ENCODE assay signal across 14 cellular contexts in genomic region chr3:66625464-66626216, GRCh38.
"Had no signal": no experiment of that assay in that cellular context is flagged by ENCODE, and none has a peak within 500 bp of the region (broad histone marks: within the 10 kb centered on the region; RNA-seq: fewer than 3 reads in every experiment).

No MANE protein-coding gene starts in this region.

- H3K4me3 Mint-ChIP-seq: activated CD4-positive, alpha-beta memory T cell treated with anti-CD3 and anti-CD28 coated beads for 36 hours; activated naive CD8-positive, alpha-beta T cell treated with anti-CD3 and anti-CD28 coated beads for 36 hours; memory B cell; natural killer cell; stimulated activated naive CD8-positive, alpha-beta T cell treated with anti-CD3 and anti-CD28 coated beads, Interleukin-15, Interleukin-2, amounts not matched to agents 100 ng/mL and 50 ng/mL, for 24 hours; T-helper 2 cell treated with Interferon-gamma antibody and Interleukin-4, amounts not matched to agents 5 μg/mL and 100 μg/mL, for 36 hours had no signal

- H3K36me3 Mint-ChIP-seq: activated CD4-positive, alpha-beta memory T cell treated with anti-CD3 and anti-CD28 coated beads for 36 hours; activated naive CD8-positive, alpha-beta T cell treated with anti-CD3 and anti-CD28 coated beads for 36 hours; memory B cell; natural killer cell had no signal

- DNase-seq: activated CD4-positive, alpha-beta memory T cell treated with anti-CD3 and anti-CD28 coated beads for 36 hours; activated CD4-positive, alpha-beta T cell treated with anti-CD3 and anti-CD28 coated beads for 1 hour; activated gamma-delta T cell; activated naive CD8-positive, alpha-beta T cell treated with anti-CD3 and anti-CD28 coated beads for 36 hours; activated T-cell treated with anti-CD3 and anti-CD28 coated beads, Interleukin-2, amount 50 U/mL, for 48 hours; cerebellar nuclear complex; dermis blood vessel endothelial cell; glutamatergic neuron; natural killer cell; stimulated activated CD4-positive, alpha-beta T cell treated with anti-CD3 and anti-CD28 coated beads, Interleukin-4, amount 100 ng/mL, for 24 hours; testis had no signal

- ATAC-seq: natural killer cell had no signal

- H3K27me3 ChIP-seq: testis had no signal

- H3K9me3 Mint-ChIP-seq: activated CD4-positive, alpha-beta memory T cell treated with anti-CD3 and anti-CD28 coated beads for 36 hours; activated naive CD8-positive, alpha-beta T cell treated with anti-CD3 and anti-CD28 coated beads for 36 hours; memory B cell; natural killer cell; stimulated activated naive CD8-positive, alpha-beta T cell treated with anti-CD3 and anti-CD28 coated beads, Interleukin-15, Interleukin-2, amounts not matched to agents 100 ng/mL and 50 ng/mL, for 24 hours; T-helper 2 cell treated with Interferon-gamma antibody and Interleukin-4, amounts not matched to agents 5 μg/mL and 100 μg/mL, for 36 hours had no signal

- H3K4me1 Mint-ChIP-seq: activated naive CD8-positive, alpha-beta T cell treated with anti-CD3 and anti-CD28 coated beads for 36 hours; memory B cell; natural killer cell had no signal

- H3K9me3 ChIP-seq: testis had no signal

- H3K27ac ChIP-seq: testis had no signal

- H3K27ac Mint-ChIP-seq: activated CD4-positive, alpha-beta memory T cell treated with anti-CD3 and anti-CD28 coated beads for 36 hours; activated naive CD8-positive, alpha-beta T cell treated with anti-CD3 and anti-CD28 coated beads for 36 hours; memory B cell; natural killer cell; stimulated activated naive CD8-positive, alpha-beta T cell treated with anti-CD3 and anti-CD28 coated beads, Interleukin-15, Interleukin-2, amounts not matched to agents 100 ng/mL and 50 ng/mL, for 24 hours; T-helper 2 cell treated with Interferon-gamma antibody and Interleukin-4, amounts not matched to agents 5 μg/mL and 100 μg/mL, for 36 hours had no signal

- H3K4me3 ChIP-seq: testis had no signal

- H3K27me3 Mint-ChIP-seq: activated CD4-positive, alpha-beta memory T cell treated with anti-CD3 and anti-CD28 coated beads for 36 hours; activated naive CD8-positive, alpha-beta T cell treated with anti-CD3 and anti-CD28 coated beads for 36 hours; memory B cell; stimulated activated naive CD8-positive, alpha-beta T cell treated with anti-CD3 and anti-CD28 coated beads, Interleukin-15, Interleukin-2, amounts not matched to agents 100 ng/mL and 50 ng/mL, for 24 hours had no signal
